Comparison of ENCODE assay signal across 10 cellular contexts in the genomic region with DNA sequence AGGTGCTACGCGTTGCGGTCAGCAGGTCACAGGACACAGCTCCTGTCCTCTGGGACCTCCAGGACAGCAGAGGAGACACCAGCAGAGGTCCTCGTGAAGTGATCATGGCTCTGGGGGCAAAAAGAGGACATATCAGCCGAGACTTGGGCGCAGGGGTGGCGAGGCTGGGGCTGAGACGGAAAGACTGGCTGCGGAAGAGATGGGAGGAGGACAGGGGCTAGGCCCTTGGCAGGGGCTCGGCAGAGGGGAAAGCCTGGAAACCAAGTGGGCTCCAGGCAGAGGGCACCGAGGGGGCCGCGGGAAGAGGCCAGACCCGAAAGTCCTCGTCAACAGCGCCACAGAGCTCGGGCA. TPM values are rescaled to one million over a fixed set of nuclear protein-coding genes. Genes with fewer than 3 reads are reported as not detected.
DNase-seq lines count a peak whose midpoint lies in the region; ATAC-seq and TF ChIP-seq lines count a peak whose summit lies in the region.
"Had no signal": no experiment of that assay in that cellular context is flagged by ENCODE, and none has a peak within 500 bp of the region (broad histone marks: within the 10 kb centered on the region; RNA-seq: fewer than 3 reads in every experiment).

No MANE protein-coding gene starts in this region.

- CTCF ChIA-PET in WTC11 (lab: Charles Lee): interaction anchor here (0.9 to 3.2 kb wide), 4 partner anchors 12 to 257 kb away, joined by 3 to 18 read pairs (median 12); no protein-coding TSS in a partner anchor

- WGBS in liver: 66% methylated on average over 17 of the region's 17 CpGs

- DNase-seq in HFFc6 (no peak), WTC11 (ENCODE audit: low spot score) (no peak)
- DNase-seq in stimulated activated naive B cell treated with anti-CD40 and anti-IgM and Interleukin-4, amounts not matched to agents 10 μg/mL and 1 μg/mL and 100 μg/mL, for 72 hours: no peak
- DNase-seq in stimulated activated naive CD4-positive, alpha-beta T cell (lab: John Stamatoyannopoulos, UW): no peak
- DNase-seq: T-helper 17 cell had no signal

- peak overlapping the region in 1 of 3 donors; percentile 45 for H3K4me3 ChIP-seq in liver (ENCODE audit: low read depth in 1 of 3, low read length in 3 of 3)

- peak overlapping the region; percentile 83 to 94 for H3K27ac ChIP-seq in liver (ENCODE audit: low read depth in 1 of 2, low read length in 2 of 2)

- no peaks in the 10 kb centered on the region for H3K9me3 ChIP-seq in liver (ENCODE audit: control insufficient read depth in 4 of 4, low read length in 3 of 4)

- H3K4me3 Mint-ChIP-seq in HFFc6 (peak overlapping the region; percentile 53), WTC11 (peak overlapping the region; percentile 52)
- H3K4me3 Mint-ChIP-seq in stimulated activated naive B cell treated with anti-CD40 and anti-IgM and Interleukin-4, amounts not matched to agents 10 μg/mL and 1 μg/mL and 100 μg/mL, for 72 hours: peak overlapping the region; percentile 56 to 66

- no peak overlapping the region for H3K27ac Mint-ChIP-seq in HFFc6
- 0 out of 2 replicates have a peak overlapping the region, but pooled peaks have one; percentile 16 for H3K27ac Mint-ChIP-seq in WTC11
- H3K27ac Mint-ChIP-seq in stimulated activated naive B cell treated with anti-CD40 and anti-IgM and Interleukin-4, amounts not matched to agents 10 μg/mL and 1 μg/mL and 100 μg/mL, for 72 hours: peak overlapping the region; percentile 74
- H3K27ac Mint-ChIP-seq: T-helper 17 cell had no signal

- H3K27me3 Mint-ChIP-seq in HFFc6 (ENCODE audit: insufficient read depth): peaks cover 16% of the 10 kb centered on the region
- peaks cover 39% of the 10 kb centered on the region for H3K27me3 Mint-ChIP-seq in WTC11 (ENCODE audit: low read depth)
- H3K27me3 Mint-ChIP-seq in stimulated activated naive B cell treated with anti-CD40 and anti-IgM and Interleukin-4, amounts not matched to agents 10 μg/mL and 1 μg/mL and 100 μg/mL, for 72 hours: peaks cover 61 to 67% of the 10 kb centered on the region in 2 donors

- no peak for TF ChIP-seq CTCF in HFFc6 (IDR thresholded peaks at IDR 0.05)
- TF ChIP-seq CTCF in WTC11 (IDR thresholded peaks at IDR 0.05): no peak
- TF ChIP-seq CTCF in liver (IDR thresholded peaks at IDR 0.05; ENCODE audit: low read depth, low read length, missing input control): no peak

- H3K9me3 Mint-ChIP-seq in HFFc6 (no peaks in the 10 kb centered on the region), WTC11 (no peaks in the 10 kb centered on the region)
- H3K9me3 Mint-ChIP-seq in stimulated activated naive B cell treated with anti-CD40 and anti-IgM and Interleukin-4, amounts not matched to agents 10 μg/mL and 1 μg/mL and 100 μg/mL, for 72 hours: no peaks in the 10 kb centered on the region

- peaks cover 0 to 8% (median 4%) of the 10 kb centered on the region in 4 donors for H3K4me1 ChIP-seq in liver (ENCODE audit: control insufficient read depth in 4 of 4, insufficient read depth in 4 of 4, low read length in 3 of 4)

- H3K36me3 Mint-ChIP-seq in HFFc6 (ENCODE audit: low read depth) (no peaks in the 10 kb centered on the region), WTC11 (no peaks in the 10 kb centered on the region)
- no peaks in the 10 kb centered on the region for H3K36me3 Mint-ChIP-seq in stimulated activated naive B cell treated with anti-CD40 and anti-IgM and Interleukin-4, amounts not matched to agents 10 μg/mL and 1 μg/mL and 100 μg/mL, for 72 hours

- TF ChIP-seq RAD21 in liver (IDR thresholded peaks at IDR 0.05): no peak

- H3K4me1 Mint-ChIP-seq in HFFc6 (ENCODE audit: low read depth): peaks cover 6% of the 10 kb centered on the region
- H3K4me1 Mint-ChIP-seq in WTC11: peaks cover 16% of the 10 kb centered on the region
- H3K4me1 Mint-ChIP-seq in stimulated activated naive B cell treated with anti-CD40 and anti-IgM and Interleukin-4, amounts not matched to agents 10 μg/mL and 1 μg/mL and 100 μg/mL, for 72 hours: peaks cover 10 to 18% of the 10 kb centered on the region in 2 donors

- H3K9ac ChIP-seq in liver (ENCODE audit: low read depth in 1 of 2, low read length in 2 of 2): peak overlapping the region; percentile 16 to 33

- no peaks in the 10 kb centered on the region for H3K36me3 ChIP-seq in liver (ENCODE audit: control insufficient read depth in 4 of 4, insufficient read depth in 3 of 4, low read depth in 1 of 4, low read length in 3 of 4)

- no peaks in the 10 kb centered on the region for H3K27me3 ChIP-seq in liver (ENCODE audit: control insufficient read depth in 4 of 4, insufficient read depth in 4 of 4, low read length in 3 of 4)

- POLR2A ChIA-PET in WTC11 (lab: Charles Lee): no interaction called here

- ATAC-seq in WTC11 (peak; percentile 4; the same call in 1 of the 2 replicates), HG02884 (IDR thresholded peaks at IDR 0.05; ENCODE audit: unreplicated experiment) (no peak), HG03045 (IDR thresholded peaks at IDR 0.05; ENCODE audit: unreplicated experiment) (no peak)
- no peak for ATAC-seq in stimulated activated naive B cell treated with anti-CD40 and anti-IgM and Interleukin-4, amounts not matched to agents 10 μg/mL and 1 μg/mL and 100 μg/mL, for 72 hours (replicated peaks)

TF ChIP-seq in WTC11, 78 proteins besides CTCF, POLR2A, EP300 and RAD21:
- TF ChIP-seq CBFB (CRISPR knock-in tag; IDR thresholded peaks at IDR 0.05; ENCODE audit: low read depth): no peak
- no peak for TF ChIP-seq MYBL2 (CRISPR knock-in tag; IDR thresholded peaks at IDR 0.05)
- TF ChIP-seq, protein P1, sequence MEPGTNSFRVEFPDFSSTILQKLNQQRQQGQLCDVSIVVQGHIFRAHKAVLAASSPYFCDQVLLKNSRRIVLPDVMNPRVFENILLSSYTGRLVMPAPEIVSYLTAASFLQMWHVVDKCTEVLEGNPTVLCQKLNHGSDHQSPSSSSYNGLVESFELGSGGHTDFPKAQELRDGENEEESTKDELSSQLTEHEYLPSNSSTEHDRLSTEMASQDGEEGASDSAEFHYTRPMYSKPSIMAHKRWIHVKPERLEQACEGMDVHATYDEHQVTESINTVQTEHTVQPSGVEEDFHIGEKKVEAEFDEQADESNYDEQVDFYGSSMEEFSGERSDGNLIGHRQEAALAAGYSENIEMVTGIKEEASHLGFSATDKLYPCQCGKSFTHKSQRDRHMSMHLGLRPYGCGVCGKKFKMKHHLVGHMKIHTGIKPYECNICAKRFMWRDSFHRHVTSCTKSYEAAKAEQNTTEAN (CRISPR knock-in tag; IDR thresholded peaks at IDR 0.05): 0 out of 2 replicates have a peak, but pooled peaks have one; percentile 3
- TF ChIP-seq ELF4 (CRISPR knock-in tag; IDR thresholded peaks at IDR 0.05; ENCODE audit: low read depth): no peak

TF ChIP-seq in liver, 16 proteins besides CTCF, POLR2A, EP300 and RAD21 (continues in another document):
- TF ChIP-seq YY1 (IDR thresholded peaks at IDR 0.05): no peak
- TF ChIP-seq NR2F2 (IDR thresholded peaks at IDR 0.05): no peak
- TF ChIP-seq TAF1 (conservative IDR thresholded peaks at IDR 0.05): no peak
- no peak for TF ChIP-seq HNF4G (IDR thresholded peaks at IDR 0.05)
- no peak for TF ChIP-seq SP1 (IDR thresholded peaks at IDR 0.05)
- no peak for TF ChIP-seq EGR1 (IDR thresholded peaks at IDR 0.05; ENCODE audit: low read depth in 2 of 2)
- no peak for TF ChIP-seq FOXA1 (IDR thresholded peaks at IDR 0.05)
- no peak for TF ChIP-seq MAX (IDR thresholded peaks at IDR 0.05)
- no peak for TF ChIP-seq REST (IDR thresholded peaks at IDR 0.05)
- no peak for TF ChIP-seq RXRA (IDR thresholded peaks at IDR 0.05)
- no peak for TF ChIP-seq GABPA (IDR thresholded peaks at IDR 0.05 in 1 of 2, conservative IDR thresholded peaks at IDR 0.05 in 1 of 2)
- TF ChIP-seq FOXA2 (IDR thresholded peaks at IDR 0.05): no peak

RNA-seq across cellular contexts. Expression of gene CFAP100, which starts 4.9 kb away (rescaled TPM):
- not detected for total RNA-seq in HFFc6 (2021; fragmentation: NEBNext Ultra II Directional; extraction: Animal tissue kit (Norgen Biotek cat#: 25700))
- total RNA-seq in WTC11 (2021) (0.41 TPM in 1 of 3 replicates, not detected in the others), liver (not detected)
- not detected for polyA plus RNA-seq in liver
- total RNA-seq: omental fat pad, T-helper 17 cell had no signal
- polyA plus RNA-seq: esophagus had no signal

RNA-seq across cellular contexts. Expression of gene KLF15, which starts 32.6 kb away (rescaled TPM):
- 1 to 10 TPM in 2 of 6 experiments, under 1 TPM in 4; 0.63 to 1.2 (median 0.81) TPM for total RNA-seq in HFFc6 (2021; fragmentation: NEBNext Ultra II Directional; extraction: Animal tissue kit (Norgen Biotek cat#: 25700))
- total RNA-seq in WTC11 (2021): 12.1 to 14.7 TPM (median 13.0 TPM) in 3 replicates
- 100 to 1,000 TPM in 1 of 2 donors, 10 to 100 TPM in 1; 21.4 to 103 TPM for total RNA-seq in liver
- 10 to 100 TPM; 27.6 to 71.0 TPM for polyA plus RNA-seq in liver
